ENCODE assay signal across 9 cellular contexts in genomic region chr3:9500108-9501050, GRCh38. TPM values are rescaled to one million over a fixed set of nuclear protein-coding genes. Genes with fewer than 3 reads are reported as not detected.
DNase-seq lines count a peak whose midpoint lies in the region; ATAC-seq and TF ChIP-seq lines count a peak whose summit lies in the region.
"Had no signal": no experiment of that assay in that cellular context is flagged by ENCODE, and none has a peak within 500 bp of the region (broad histone marks: within the 10 kb centered on the region; RNA-seq: fewer than 3 reads in every experiment).

No MANE protein-coding gene starts in this region.

- no peak overlapping the region for H3K27ac Mint-ChIP-seq in nephron

- H3K4me3 Mint-ChIP-seq in nephron: peak overlapping the region in 2 of 3 experiments; percentile 55 to 72

- H3K27ac ChIP-seq in thoracic aorta: no peak overlapping the region

- H3K27me3 Mint-ChIP-seq in nephron (ENCODE audit: low read depth): peaks cover 48% of the 10 kb centered on the region

- H3K36me3 ChIP-seq in thoracic aorta: no peaks in the 10 kb centered on the region

- H3K9me3 ChIP-seq in thoracic aorta: no peaks in the 10 kb centered on the region

- no peaks in the 10 kb centered on the region for H3K4me1 Mint-ChIP-seq in nephron

- ATAC-seq in GM18867 (IDR thresholded peaks at IDR 0.05; ENCODE audit: unreplicated experiment): peak; percentile 55
- no peak for ATAC-seq in thoracic aorta (ENCODE audit: insufficient number of reproducible peaks, low FRiP score, low read depth)
- no peak for ATAC-seq in HG03095 (IDR thresholded peaks at IDR 0.05; ENCODE audit: unreplicated experiment)

- no peaks in the 10 kb centered on the region for H3K36me3 Mint-ChIP-seq in nephron (ENCODE audit: low read depth)

- no peaks in the 10 kb centered on the region for H3K27me3 ChIP-seq in thoracic aorta (replicated peaks; ENCODE audit: insufficient read depth)

- DNase-seq in 8988T (peak; percentile 97), NCI-H146 treated with DMSO at 0.1 percent for 48 hours (lab: John Stamatoyannopoulos, UW; ENCODE audit: unreplicated experiment) (peak; percentile 14), erythroblast (lab: John Stamatoyannopoulos, UW) (peak; percentile 73 to 76), thoracic aorta (ENCODE audit: low spot score) (no peak)
- peak; percentile 26 to 56 (median 49) for DNase-seq in activated CD8-positive, alpha-beta memory T cell treated with anti-CD3 and anti-CD28 coated beads for 48 hours (ENCODE audit: low read depth in 2 of 3, low spot score in 2 of 3)

- H3K4me1 ChIP-seq in thoracic aorta (ENCODE audit: control insufficient read depth in 1 of 2, low read depth in 2 of 2): peaks cover 3 to 9% of the 10 kb centered on the region in 2 donors

- TF ChIP-seq POLR2A in erythroblast (IDR thresholded peaks at IDR 0.05; ENCODE audit: low read length): no peak

- TF ChIP-seq CTCF in nephron (IDR thresholded peaks at IDR 0.05; ENCODE audit: unreplicated experiment in 3 of 3) (peak; percentile 66 to 69 (median 67)), thoracic aorta (IDR thresholded peaks at IDR 0.05) (peak; percentile 42)

- H3K9me3 Mint-ChIP-seq in nephron: no peaks in the 10 kb centered on the region

- H3K4me3 ChIP-seq in thoracic aorta: peak overlapping the region; percentile 32

RNA-seq across cellular contexts. Expression of gene LHFPL4, which starts 53.2 kb away (rescaled TPM):
- total RNA-seq in thoracic aorta: not detected
- total RNA-seq: subcutaneous adipose tissue had no signal
